ENCODE assay signal across 20 cellular contexts in genomic region chr21:31887596-31887920, GRCh38. TPM values are rescaled to one million over a fixed set of nuclear protein-coding genes. Genes with fewer than 3 reads are reported as not detected.
DNase-seq lines count a peak whose midpoint lies in the region; TF ChIP-seq lines count a peak whose summit lies in the region.
"Had no signal": no experiment of that assay in that cellular context is flagged by ENCODE, and none has a peak within 500 bp of the region (broad histone marks: within the 10 kb centered on the region; RNA-seq: fewer than 3 reads in every experiment).

No MANE protein-coding gene starts in this region.

- H3K27ac ChIP-seq in cardiac muscle cell: peak overlapping the region; percentile 22
- no peak overlapping the region for H3K27ac ChIP-seq in mesenchymal stem cell (ENCODE audit: low read length, poor library complexity, severe bottlenecking)
- H3K27ac ChIP-seq: PC-9 had no signal

- H3K9ac ChIP-seq in mesenchymal stem cell (ENCODE audit: low read length): peak overlapping the region; percentile 52

- no peak overlapping the region for H2BK12ac ChIP-seq in mesenchymal stem cell (ENCODE audit: low read length in 2 of 2)

- peak overlapping the region; percentile 59 for H3K27ac Mint-ChIP-seq in progenitor cell of endocrine pancreas
- H3K27ac Mint-ChIP-seq: CD4-positive, alpha-beta T cell; GM23338 had no signal

- H3K4me2 ChIP-seq in mesenchymal stem cell (ENCODE audit: low read length, poor library complexity, severe bottlenecking): no peak overlapping the region
- H3K4me2 ChIP-seq: GM23338, PC-9 had no signal

- no peak overlapping the region for H3K4me3 ChIP-seq in cardiac muscle cell
- peak overlapping the region in 1 of 2 experiments; percentile 70 for H3K4me3 ChIP-seq in mesenchymal stem cell (ENCODE audit: insufficient read depth in 1 of 2, low read depth in 1 of 2, low read length in 2 of 2)
- H3K4me3 ChIP-seq: GM23338, MG63, PC-9 had no signal

- H3K4me1 Mint-ChIP-seq in progenitor cell of endocrine pancreas (ENCODE audit: low read depth): peaks cover 7% of the 10 kb centered on the region

- TF ChIP-seq CTCF in cardiac muscle cell (IDR thresholded peaks at IDR 0.05; ENCODE audit: low read depth, low read length) (no peak), progenitor cell of endocrine pancreas (IDR thresholded peaks at IDR 0.05; ENCODE audit: unreplicated experiment) (no peak)

- H2AFZ ChIP-seq in mesenchymal stem cell (ENCODE audit: low read depth, low read length): no peak overlapping the region
- H2AFZ ChIP-seq: GM23338, PC-9 had no signal

- no peak overlapping the region for H3K18ac ChIP-seq in mesenchymal stem cell (ENCODE audit: low read depth in 1 of 2, low read length in 2 of 2)

- H2BK120ac ChIP-seq in mesenchymal stem cell (ENCODE audit: low read depth, low read length): no peak overlapping the region

- H3K27me3 Mint-ChIP-seq in progenitor cell of endocrine pancreas: no peaks in the 10 kb centered on the region

- H3K4me1 ChIP-seq in cardiac muscle cell (ENCODE audit: low read depth): peaks cover 1% of the 10 kb centered on the region
- no peaks in the 10 kb centered on the region for H3K4me1 ChIP-seq in mesenchymal stem cell (ENCODE audit: control insufficient read depth, insufficient read depth, low read depth, low read length)

- no peak overlapping the region for H4K8ac ChIP-seq in mesenchymal stem cell (ENCODE audit: low read length)

- peaks cover 4% of the 10 kb centered on the region for H3K9me3 Mint-ChIP-seq in progenitor cell of endocrine pancreas (ENCODE audit: low read depth)
- H3K9me3 Mint-ChIP-seq: CD4-positive, alpha-beta T cell; GM23338 had no signal

- no peaks in the 10 kb centered on the region for H3K9me3 ChIP-seq in cardiac muscle cell (ENCODE audit: low read depth)
- no peaks in the 10 kb centered on the region for H3K9me3 ChIP-seq in mesenchymal stem cell (ENCODE audit: control insufficient read depth, low read length)
- H3K9me3 ChIP-seq: MG63 had no signal

- H3K27me3 ChIP-seq in cardiac muscle cell (no peaks in the 10 kb centered on the region), mesenchymal stem cell (ENCODE audit: control insufficient read depth in 1 of 2, insufficient read depth in 1 of 2, low read length in 2 of 2) (no peaks in the 10 kb centered on the region)
- H3K27me3 ChIP-seq: MG63 had no signal

- H3K4me3 Mint-ChIP-seq in progenitor cell of endocrine pancreas (ENCODE audit: low read depth): no peak overlapping the region
- H3K4me3 Mint-ChIP-seq: CD4-positive, alpha-beta T cell; GM23338 had no signal

- 93% methylated on average over 13 of the region's 13 CpGs for WGBS in mesenchymal stem cell

- H2BK5ac ChIP-seq in mesenchymal stem cell (ENCODE audit: low read depth, low read length, poor library complexity, severe bottlenecking): no peak overlapping the region

- H2AK5ac ChIP-seq in mesenchymal stem cell (ENCODE audit: low read length, severe bottlenecking): no peak overlapping the region

- no peaks in the 10 kb centered on the region for H3K79me1 ChIP-seq in mesenchymal stem cell (replicated peaks; ENCODE audit: low read length, poor library complexity, severe bottlenecking)

- no peak overlapping the region for H3K4ac ChIP-seq in mesenchymal stem cell (ENCODE audit: low read depth in 1 of 2, low read length in 2 of 2)

- H2BK15ac ChIP-seq in mesenchymal stem cell (ENCODE audit: low read depth, poor library complexity, severe bottlenecking): no peak overlapping the region

- DNase-seq in OCI-M1 (lab: John Stamatoyannopoulos, UW) (peak; percentile 59), cardiac muscle cell (ENCODE audit: low read depth in 1 of 2, low spot score in 1 of 2) (no peak), mesenchymal stem cell (no peak), progenitor cell of endocrine pancreas (ENCODE audit: low spot score, unreplicated experiment) (no peak), inferior parietal cortex (ENCODE audit: extremely low spot score) (no peak), C1 segment of cervical spinal cord (lab: John Stamatoyannopoulos, UW) (no peak), NOMO-1 treated with dmso at 0.1 percent for 144 hours (lab: John Stamatoyannopoulos, UW; ENCODE audit: unreplicated experiment) (no peak)
- no peak for DNase-seq in stimulated activated CD4-positive, alpha-beta T cell treated with anti-CD3 and anti-CD28 coated beads, Interleukin-1b, Interleukin-23, amount 100 ng/mL, for 48 hours
- DNase-seq: ACHN; Calu3; CD4-positive, alpha-beta T cell; DMS79 treated with DMSO at 0.1 percent for 48 hours; KG1; MG63; NCI-H1105; NCI-H69; NK-92 treated with Interleukin-12 subunit alpha and Interleukin-12 subunit beta, amount 100 ng/mL, for 24 hours; PC-9 had no signal

- no peak overlapping the region for H4K91ac ChIP-seq in mesenchymal stem cell (ENCODE audit: low read length)

- H3K36me3 Mint-ChIP-seq in progenitor cell of endocrine pancreas (ENCODE audit: insufficient read depth): peaks cover 12% of the 10 kb centered on the region

- H3K36me3 ChIP-seq in cardiac muscle cell: no peaks in the 10 kb centered on the region
- H3K36me3 ChIP-seq in mesenchymal stem cell (ENCODE audit: control insufficient read depth in 1 of 2, insufficient read depth in 2 of 2, low read depth in 1 of 2, low read length in 2 of 2): no peaks in the 10 kb centered on the region
- H3K36me3 ChIP-seq: MG63 had no signal

- H3K14ac ChIP-seq in mesenchymal stem cell (ENCODE audit: low read length in 2 of 2): no peak overlapping the region

- no peak overlapping the region for H3K23ac ChIP-seq in mesenchymal stem cell (ENCODE audit: low read length in 2 of 2)

RNA-seq across cellular contexts. Expression of gene HUNK, which starts 14.7 kb away (rescaled TPM):
- total RNA-seq in cardiac muscle cell (6.7 and 8.0 TPM in 2 replicates), progenitor cell of endocrine pancreas (39.5 and 41.9 TPM in 2 replicates)
- 9.2 and 13.2 TPM in 2 replicates for polyA plus RNA-seq in cardiac muscle cell
- 0.46 TPM for polyA plus RNA-seq in mesenchymal stem cell (2013, experiment 1 of 2)
- polyA plus RNA-seq in mesenchymal stem cell (2013, experiment 2 of 2): 0.52 TPM
- total RNA-seq: CD4-positive, alpha-beta T cell; HT1080; PC-9 had no signal
